In genomic region chr3:106457278-106458210, GRCh38 we compare ENCODE assay signal across 9 cellular contexts.
DNase-seq lines count a peak whose midpoint lies in the region; ATAC-seq and TF ChIP-seq lines count a peak whose summit lies in the region.
"Had no signal": no experiment of that assay in that cellular context is flagged by ENCODE, and none has a peak within 500 bp of the region (broad histone marks: within the 10 kb centered on the region; RNA-seq: fewer than 3 reads in every experiment).

No MANE protein-coding gene starts in this region.

- no peaks in the 10 kb centered on the region for H3K79me2 ChIP-seq in neural progenitor cell (ENCODE audit: low read depth)

- no peaks in the 10 kb centered on the region for H3F3A ChIP-seq in neural progenitor cell (ENCODE audit: low read depth)

- H3K9me3 ChIP-seq in neural progenitor cell (ENCODE audit: low read depth): no peaks in the 10 kb centered on the region
- no peaks in the 10 kb centered on the region for H3K9me3 ChIP-seq in uterus

- TF ChIP-seq CTCF in AG09309 (IDR thresholded peaks at IDR 0.05; ENCODE audit: control insufficient read depth, insufficient read depth, low read depth, low read length, missing control alignments) (no peak), neural progenitor cell (IDR thresholded peaks at IDR 0.05) (no peak), uterus (IDR thresholded peaks at IDR 0.05) (no peak)

- H3K36me3 Mint-ChIP-seq in activated naive CD4-positive, alpha-beta T cell treated with anti-CD3 and anti-CD28 coated beads, Interleukin-2, amount 10 ng/mL, durations not matched to agents 7 days and 5 days: no peaks in the 10 kb centered on the region
- no peaks in the 10 kb centered on the region for H3K36me3 Mint-ChIP-seq in neural progenitor cell

- no peak overlapping the region for H3K27ac Mint-ChIP-seq in activated naive CD4-positive, alpha-beta T cell treated with anti-CD3 and anti-CD28 coated beads, Interleukin-2, amount 10 ng/mL, durations not matched to agents 7 days and 5 days
- no peak overlapping the region for H3K27ac Mint-ChIP-seq in neural progenitor cell
- H3K27ac Mint-ChIP-seq: stimulated activated naive CD8-positive, alpha-beta T cell treated with anti-CD3 and anti-CD28 coated beads, Interleukin-15, Interleukin-2, amounts not matched to agents 100 ng/mL and 50 ng/mL, for 24 hours had no signal

- ATAC-seq in GM18519 (IDR thresholded peaks at IDR 0.05; ENCODE audit: low FRiP score, unreplicated experiment): peak; percentile 96
- ATAC-seq in HG02884 (IDR thresholded peaks at IDR 0.05; ENCODE audit: unreplicated experiment): peak; percentile 99

- no peaks in the 10 kb centered on the region for H3K27me3 Mint-ChIP-seq in activated naive CD4-positive, alpha-beta T cell treated with anti-CD3 and anti-CD28 coated beads, Interleukin-2, amount 10 ng/mL, durations not matched to agents 7 days and 5 days
- H3K27me3 Mint-ChIP-seq in neural progenitor cell (ENCODE audit: insufficient read depth, low read depth): peaks cover 5% of the 10 kb centered on the region
- H3K27me3 Mint-ChIP-seq: stimulated activated naive CD8-positive, alpha-beta T cell treated with anti-CD3 and anti-CD28 coated beads, Interleukin-15, Interleukin-2, amounts not matched to agents 100 ng/mL and 50 ng/mL, for 24 hours had no signal

- no peak overlapping the region for H3K9ac ChIP-seq in neural progenitor cell

- H4K20me1 ChIP-seq in neural progenitor cell (ENCODE audit: low read depth): no peaks in the 10 kb centered on the region

- no peak overlapping the region for H3K4me3 ChIP-seq in AG09309 (ENCODE audit: control insufficient read depth, low read depth, low read length)
- H3K4me3 ChIP-seq in neural progenitor cell: no peak overlapping the region
- no peak overlapping the region for H3K4me3 ChIP-seq in uterus

- H3K4me1 ChIP-seq in neural progenitor cell: no peaks in the 10 kb centered on the region
- H3K4me1 ChIP-seq in uterus: no peaks in the 10 kb centered on the region

- peaks cover 2% of the 10 kb centered on the region for H3K9me3 Mint-ChIP-seq in activated naive CD4-positive, alpha-beta T cell treated with anti-CD3 and anti-CD28 coated beads, Interleukin-2, amount 10 ng/mL, durations not matched to agents 7 days and 5 days
- H3K9me3 Mint-ChIP-seq in neural progenitor cell: no peaks in the 10 kb centered on the region

- no peak for TF ChIP-seq POLR2A in uterus (IDR thresholded peaks at IDR 0.05)

- CTCF ChIA-PET in activated naive CD4-positive, alpha-beta T cell treated with anti-CD3 and anti-CD28 coated beads, Interleukin-2, amount 10 ng/mL, durations not matched to agents 7 days and 5 days (lab: Charles Lee): interaction anchor here (1.6 kb wide), 1 partner anchor 9 kb away, joined by 3 read pairs; no protein-coding TSS in a partner anchor

- H3K36me3 ChIP-seq in neural progenitor cell (no peaks in the 10 kb centered on the region), uterus (no peaks in the 10 kb centered on the region)

- H3K27me3 ChIP-seq in neural progenitor cell (no peaks in the 10 kb centered on the region), uterus (no peaks in the 10 kb centered on the region)

- no peak overlapping the region for H3K4me3 Mint-ChIP-seq in activated naive CD4-positive, alpha-beta T cell treated with anti-CD3 and anti-CD28 coated beads, Interleukin-2, amount 10 ng/mL, durations not matched to agents 7 days and 5 days
- H3K4me3 Mint-ChIP-seq in neural progenitor cell: no peak overlapping the region
- H3K4me3 Mint-ChIP-seq: stimulated activated naive CD8-positive, alpha-beta T cell treated with anti-CD3 and anti-CD28 coated beads, Interleukin-15, Interleukin-2, amounts not matched to agents 100 ng/mL and 50 ng/mL, for 24 hours had no signal

- H3K4me2 ChIP-seq in neural progenitor cell: no peak overlapping the region

- H2AFZ ChIP-seq in neural progenitor cell (replicated peaks): no peak overlapping the region

- intact Hi-C loops in uterus (cut with DNase I; ENCODE audit: low total_unique reads): no loop called here

- H3K4me1 Mint-ChIP-seq in activated naive CD4-positive, alpha-beta T cell treated with anti-CD3 and anti-CD28 coated beads, Interleukin-2, amount 10 ng/mL, durations not matched to agents 7 days and 5 days: peaks cover 5% of the 10 kb centered on the region
- H3K4me1 Mint-ChIP-seq in neural progenitor cell: peaks cover 15% of the 10 kb centered on the region

- H3K27ac ChIP-seq in neural progenitor cell (no peak overlapping the region), uterus (no peak overlapping the region)

- DNase-seq in AG09309 (ENCODE audit: low read depth) (peak; percentile 88), NCI-H1436 treated with DMSO at 0.1 percent for 48 hours (lab: John Stamatoyannopoulos, UW) (peak; percentile 45), iris pigment epithelial cell (ENCODE audit: low read depth) (peak; percentile 92), neural progenitor cell (ENCODE audit: low spot score) (no peak), uterus (no peak)
- peak; percentile 21 for DNase-seq in activated naive CD4-positive, alpha-beta T cell treated with anti-CD3 and anti-CD28 coated beads, Interleukin-2, amount 10 ng/mL, durations not matched to agents 7 days and 5 days

Comparison
In these comparisons a context has a peak if more than half of its experiments do, and no peak if none do; other contexts are left out.
1. DNase-seq: peak in AG09309 (single experiment), NCI-H1436 treated with DMSO at 0.1 percent for 48 hours (single experiment), activated naive CD4-positive, alpha-beta T cell treated with anti-CD3 and anti-CD28 coated beads, Interleukin-2, amount 10 ng/mL, durations not matched to agents 7 days and 5 days (single experiment) and iris pigment epithelial cell (single experiment); none in neural progenitor cell (single experiment) and uterus (0 of 2).